ENCODE assay signal across 8 cellular contexts in genomic region chr7:142855756-142856564, GRCh38. TPM values are rescaled to one million over a fixed set of nuclear protein-coding genes. Genes with fewer than 3 reads are reported as not detected.
DNase-seq lines count a peak whose midpoint lies in the region; ATAC-seq and TF ChIP-seq lines count a peak whose summit lies in the region.

No MANE protein-coding gene starts in this region.

- H3K27ac Mint-ChIP-seq in activated CD4-positive, alpha-beta T cell treated with anti-CD3 and anti-CD28 coated beads, Interleukin-2, amount 10 ng/mL, durations not matched to agents 24 days and 14 days, result no peak overlapping the region

- H3K36me3 ChIP-seq in lower lobe of right lung, result no peaks in the 10 kb centered on the region
- peaks cover 0 to under 1% (median 0%) of the 10 kb centered on the region in 3 donors for H3K36me3 ChIP-seq in tibial artery

- DNase-seq in activated CD4-positive, alpha-beta T cell treated with anti-CD3 and anti-CD28 coated beads, Interleukin-2, amount 10 ng/mL, durations not matched to agents 24 days and 14 days, result peak; percentile 58
- no peak for DNase-seq in activated CD4-positive, alpha-beta T cell treated with anti-CD3 and anti-CD28 coated beads for 1 hour
- DNase-seq in caudate nucleus (lab: John Stamatoyannopoulos, UW) (peak in 18 of 61 donors; percentile 18 to 73 (median 41)), lower lobe of right lung (peak; percentile 69), tibial artery (peak; percentile 73 to 91), SIG-M5 treated with dmso at 0.1 percent for 504 hours (lab: John Stamatoyannopoulos, UW; ENCODE audit: unreplicated experiment) (no peak)

- ATAC-seq in lower lobe of right lung (peak; percentile 28 to 53), GM18520 (IDR thresholded peaks at IDR 0.05; ENCODE audit: unreplicated experiment) (no peak)
- no peak for ATAC-seq in activated CD4-positive, CD25-positive, alpha-beta regulatory T cell treated with anti-CD3 and anti-CD28 coated beads, Interleukin-2, amount 50 U/mL, for 24 hours

- no peak for TF ChIP-seq CTCF in lower lobe of right lung (IDR thresholded peaks at IDR 0.05)
- no peak for TF ChIP-seq CTCF in tibial artery (IDR thresholded peaks at IDR 0.05)

- H3K9me3 Mint-ChIP-seq in activated CD4-positive, alpha-beta T cell treated with anti-CD3 and anti-CD28 coated beads, Interleukin-2, amount 10 ng/mL, durations not matched to agents 24 days and 14 days, result no peaks in the 10 kb centered on the region

- peak overlapping the region; percentile 38 for H3K27ac ChIP-seq in caudate nucleus (ENCODE audit: low read depth, low read length)
- H3K27ac ChIP-seq in lower lobe of right lung, result no peak overlapping the region
- peak overlapping the region; percentile 62 to 71 for H3K27ac ChIP-seq in tibial artery

- H3K4me1 ChIP-seq in lower lobe of right lung, result peaks cover 22% of the 10 kb centered on the region
- H3K4me1 ChIP-seq in tibial artery, result peaks cover 0 to 29% (median 17%) of the 10 kb centered on the region in 4 donors

- H3K9me3 ChIP-seq in lower lobe of right lung (no peaks in the 10 kb centered on the region), tibial artery (no peaks in the 10 kb centered on the region)

- peak overlapping the region; percentile 59 for H3K4me3 ChIP-seq in lower lobe of right lung
- peak overlapping the region; percentile 77 to 84 for H3K4me3 ChIP-seq in tibial artery

- H3K36me3 Mint-ChIP-seq in activated CD4-positive, alpha-beta T cell treated with anti-CD3 and anti-CD28 coated beads, Interleukin-2, amount 10 ng/mL, durations not matched to agents 24 days and 14 days (ENCODE audit: low read depth), result no peaks in the 10 kb centered on the region

- peaks cover 12% of the 10 kb centered on the region for H3K27me3 Mint-ChIP-seq in activated CD4-positive, alpha-beta T cell treated with anti-CD3 and anti-CD28 coated beads, Interleukin-2, amount 10 ng/mL, durations not matched to agents 24 days and 14 days

- H3K4me3 Mint-ChIP-seq in activated CD4-positive, alpha-beta T cell treated with anti-CD3 and anti-CD28 coated beads, Interleukin-2, amount 10 ng/mL, durations not matched to agents 24 days and 14 days, result peak overlapping the region; percentile 63

- peaks cover 3% of the 10 kb centered on the region for H3K27me3 ChIP-seq in lower lobe of right lung (ENCODE audit: low read depth)
- peaks cover 0 to 2% of the 10 kb centered on the region in 2 donors for H3K27me3 ChIP-seq in tibial artery

- intact Hi-C loops in activated CD4-positive, alpha-beta T cell treated with anti-CD3 and anti-CD28 coated beads, Interleukin-2, amount 10 ng/mL, durations not matched to agents 24 days and 14 days (cut with micrococcal nuclease), result loop anchor here (2.0 to 10.0 kb wide), 4 partner anchors 47 to 881 kb away; partner anchors contain the start of gene TAS2R38
- intact Hi-C loops in lower lobe of right lung (cut with DNase I), result no loop called here
- intact Hi-C loops in tibial artery (cut with DNase I; ENCODE audit: low total_unique reads), result loop anchor here (2.0 kb wide), 1 partner anchor 147 kb away; no protein-coding TSS in a partner anchor

- H3K4me1 Mint-ChIP-seq in activated CD4-positive, alpha-beta T cell treated with anti-CD3 and anti-CD28 coated beads, Interleukin-2, amount 10 ng/mL, durations not matched to agents 24 days and 14 days, result peaks cover 12% of the 10 kb centered on the region

RNA-seq across cellular contexts. Expression of gene EPHB6, which starts 1.1 kb away (rescaled TPM):
- 5.9 and 7.3 TPM in 2 replicates for total RNA-seq in activated CD4-positive, alpha-beta T cell treated with anti-CD3 and anti-CD28 coated beads, Interleukin-2, amount 10 ng/mL, durations not matched to agents 24 days and 14 days
- total RNA-seq in lower lobe of right lung, result 12.2 TPM

RNA-seq across cellular contexts. Expression of gene TRPV6, which starts 29.6 kb away (rescaled TPM):
- total RNA-seq in activated CD4-positive, alpha-beta T cell treated with anti-CD3 and anti-CD28 coated beads, Interleukin-2, amount 10 ng/mL, durations not matched to agents 24 days and 14 days, result not detected in 2 replicates
- total RNA-seq in lower lobe of right lung, result 0.21 TPM

Comparison
In these comparisons a context has a peak if more than half of its experiments do, and no peak if none do; other contexts are left out.
1. DNase-seq: peak in activated CD4-positive, alpha-beta T cell treated with anti-CD3 and anti-CD28 coated beads, Interleukin-2, amount 10 ng/mL, durations not matched to agents 24 days and 14 days (single experiment), lower lobe of right lung (single experiment) and tibial artery (2 of 2); none in activated CD4-positive, alpha-beta T cell treated with anti-CD3 and anti-CD28 coated beads for 1 hour (single experiment) and SIG-M5 treated with dmso at 0.1 percent for 504 hours (single experiment).
2. ATAC-seq: peak in lower lobe of right lung (2 of 2); none in activated CD4-positive, CD25-positive, alpha-beta regulatory T cell treated with anti-CD3 and anti-CD28 coated beads, Interleukin-2, amount 50 U/mL, for 24 hours (0 of 2) and GM18520 (single experiment).